In the genomic region with DNA sequence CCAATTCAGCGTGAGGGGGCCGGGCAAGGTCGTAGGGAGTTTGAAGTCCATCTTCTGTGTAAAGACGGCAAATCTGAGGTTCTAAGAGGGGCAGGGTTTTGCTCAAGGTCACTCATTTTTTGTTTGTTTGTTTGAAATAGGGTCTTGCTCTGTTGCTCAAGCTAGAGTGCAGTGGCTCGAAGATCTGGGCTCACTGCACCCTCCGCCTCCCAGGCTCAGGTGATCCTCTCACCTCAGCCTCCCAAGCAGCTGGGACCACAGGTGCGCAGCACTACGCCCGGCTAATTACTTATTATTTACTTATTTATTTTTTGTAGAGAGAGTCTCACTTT, we compare ENCODE assay signal across 8 cellular contexts. TPM values are rescaled to one million over a fixed set of nuclear protein-coding genes. Genes with fewer than 3 reads are reported as not detected.
DNase-seq lines count a peak whose midpoint lies in the region; ATAC-seq and TF ChIP-seq lines count a peak whose summit lies in the region.

No MANE protein-coding gene starts in this region.

- DNase-seq in CD8-positive, alpha-beta T cell = peak in 1 of 7 experiments; percentile 18
- DNase-seq in astrocyte of the cerebellum (ENCODE audit: low read depth) (no peak), memory B cell (ENCODE audit: low spot score in 2 of 2) (no peak), NCI-H1092 (lab: John Stamatoyannopoulos, UW) (no peak), NOMO-1 treated with DMSO at 0.1 percent for 48 hours (lab: John Stamatoyannopoulos, UW; ENCODE audit: unreplicated experiment) (no peak), SK-N-DZ (ENCODE audit: low spot score) (no peak)

- POLR2A ChIA-PET in CD8-positive, alpha-beta T cell (lab: Charles Lee) = interaction anchor here (1.0 to 1.1 kb wide), 2 partner anchors 153 to 165 kb away, joined by 3 read pairs; no protein-coding TSS in a partner anchor

- H3K27me3 ChIP-seq in CD8-positive, alpha-beta T cell (ENCODE audit: insufficient read depth, low read length) = no peaks in the 10 kb centered on the region

- intact Hi-C loops in CD8-positive, alpha-beta T cell (cut with DNase I, micrococcal nuclease) = loop anchor here (1.0 to 5.0 kb wide), 5 partner anchors 26 to 1719 kb away; a partner anchor contains a TSS

- no peaks in the 10 kb centered on the region for H3K9me3 Mint-ChIP-seq in CD8-positive, alpha-beta T cell
- H3K9me3 Mint-ChIP-seq in memory B cell = no peaks in the 10 kb centered on the region

- no peak for TF ChIP-seq CTCF in CD8-positive, alpha-beta T cell (IDR thresholded peaks at IDR 0.05)
- TF ChIP-seq CTCF in astrocyte of the cerebellum (IDR thresholded peaks at IDR 0.05; ENCODE audit: low read depth, low read length, missing control alignments) = no peak

- peaks cover 24% of the 10 kb centered on the region for H3K4me1 ChIP-seq in CD8-positive, alpha-beta T cell (ENCODE audit: insufficient read depth, low read length)

- H3K4me1 Mint-ChIP-seq in CD8-positive, alpha-beta T cell (ENCODE audit: low read depth) = peaks cover 37% of the 10 kb centered on the region
- peaks cover 39% of the 10 kb centered on the region for H3K4me1 Mint-ChIP-seq in memory B cell

- no peaks in the 10 kb centered on the region for H3K27me3 Mint-ChIP-seq in CD8-positive, alpha-beta T cell (ENCODE audit: low read depth)
- no peaks in the 10 kb centered on the region for H3K27me3 Mint-ChIP-seq in memory B cell

- peaks cover 18% of the 10 kb centered on the region for H3K36me3 Mint-ChIP-seq in CD8-positive, alpha-beta T cell
- H3K36me3 Mint-ChIP-seq in memory B cell = peaks cover 4% of the 10 kb centered on the region

- peak overlapping the region; percentile 62 for H3K4me3 ChIP-seq in CD8-positive, alpha-beta T cell (ENCODE audit: low read depth, low read length)
- peak overlapping the region; percentile 79 for H3K4me3 ChIP-seq in astrocyte of the cerebellum (ENCODE audit: low read depth, low read length)

- H3K27ac Mint-ChIP-seq in CD8-positive, alpha-beta T cell = peak overlapping the region; percentile 92
- H3K27ac Mint-ChIP-seq in memory B cell = peak overlapping the region; percentile 94

- CTCF ChIA-PET in CD8-positive, alpha-beta T cell (lab: Charles Lee) = interaction anchor here (1.1 kb wide), 1 partner anchor 26 kb away, joined by 5 read pairs; no protein-coding TSS in a partner anchor

- ATAC-seq in CD8-positive, alpha-beta T cell = peak; percentile 3
- ATAC-seq in HG02852 (IDR thresholded peaks at IDR 0.05; ENCODE audit: unreplicated experiment) (peak; percentile 12), memory B cell (ENCODE audit: low read depth) (no peak), GM21717 (IDR thresholded peaks at IDR 0.05; ENCODE audit: unreplicated experiment) (no peak)

- H3K27ac ChIP-seq in CD8-positive, alpha-beta T cell (ENCODE audit: low read depth, low read length) = peak overlapping the region; percentile 71

- no peaks in the 10 kb centered on the region for H3K36me3 ChIP-seq in CD8-positive, alpha-beta T cell (ENCODE audit: insufficient read depth, low read length)

- H3K4me3 Mint-ChIP-seq in CD8-positive, alpha-beta T cell = peak overlapping the region; percentile 92
- H3K4me3 Mint-ChIP-seq in memory B cell = peak overlapping the region; percentile 93

- no peaks in the 10 kb centered on the region for H3K9me3 ChIP-seq in CD8-positive, alpha-beta T cell (ENCODE audit: low read length)

- in situ Hi-C loops in astrocyte of the cerebellum (cut with HindIII; ENCODE audit: low sequenced_read_pairs) = no loop called here

RNA-seq across cellular contexts. Expression of a gene that starts 0.4 kb away (rescaled TPM):
- 10 to 100 TPM; 27.9 to 28.1 TPM for total RNA-seq in CD8-positive, alpha-beta T cell
- 37.4 and 45.3 TPM in 2 replicates for polyA plus RNA-seq in SK-N-DZ (2014; cell fraction: cytosol; rRNA removed)
- 39.8 and 58.2 TPM in 2 replicates for polyA plus RNA-seq in SK-N-DZ (2014; cell fraction: nucleus; rRNA removed)

RNA-seq across cellular contexts. Expression of a gene that starts 49.7 kb away (rescaled TPM):
- not detected for total RNA-seq in CD8-positive, alpha-beta T cell
- polyA plus RNA-seq in SK-N-DZ (2014; cell fraction: cytosol; rRNA removed) = 0.06 TPM in 1 of 2 replicates, not detected in the other
- not detected in 2 replicates for polyA plus RNA-seq in SK-N-DZ (2014; cell fraction: nucleus; rRNA removed)

Comparison
In these comparisons a context has a peak if more than half of its experiments do, and no peak if none do; other contexts are left out.
1. ATAC-seq: peak in CD8-positive, alpha-beta T cell (single experiment) and HG02852 (single experiment); none in memory B cell (single experiment) and GM21717 (single experiment).